In the genomic region with DNA sequence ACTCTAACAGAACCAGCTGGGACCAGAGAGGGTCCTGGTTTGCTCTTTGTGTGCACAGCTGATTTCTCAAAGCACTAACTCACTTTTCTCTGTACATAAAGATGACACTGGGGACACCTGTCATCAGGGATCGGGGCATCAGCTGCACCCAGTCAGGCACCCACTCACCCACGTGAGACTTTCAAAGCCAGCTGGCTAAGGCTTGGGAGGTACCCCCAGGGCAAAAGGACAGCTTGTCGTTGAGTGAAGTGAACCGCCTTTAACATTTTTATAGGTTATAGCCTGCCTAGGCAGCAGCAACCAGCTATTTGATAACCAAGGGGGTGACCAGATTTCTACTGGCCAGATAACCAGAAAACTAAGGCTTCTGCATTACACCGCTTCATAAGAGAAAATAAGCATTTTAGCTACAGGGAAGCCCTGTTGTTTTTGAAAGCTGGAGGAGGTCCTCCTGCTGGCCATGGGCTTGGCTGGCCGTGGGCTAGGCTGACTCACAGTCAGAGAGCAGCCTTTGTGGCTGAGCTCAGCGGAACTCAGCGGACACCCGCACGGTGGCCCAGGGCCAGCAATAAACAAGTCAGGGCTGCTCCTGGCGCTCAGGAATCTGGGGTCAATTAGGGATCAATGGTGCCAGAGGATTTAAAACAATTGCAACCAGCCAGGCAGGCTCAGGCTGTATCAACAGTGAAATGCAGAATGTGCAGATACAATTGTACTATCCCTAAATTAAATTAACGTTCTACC, we compare ENCODE assay signal across 8 cellular contexts. TPM values are rescaled to one million over a fixed set of nuclear protein-coding genes. Genes with fewer than 3 reads are reported as not detected.
DNase-seq lines count a peak whose midpoint lies in the region; ATAC-seq lines count a peak whose summit lies in the region.

No MANE protein-coding gene starts in this region.

- H3K4me1 Mint-ChIP-seq in activated naive CD8-positive, alpha-beta T cell treated with anti-CD3 and anti-CD28 coated beads for 36 hours: peaks cover 28% of the 10 kb centered on the region
- H3K4me1 Mint-ChIP-seq in activated T-helper 17 cell treated with anti-CD3 and anti-CD28 coated beads, Interleukin-2, amount 50 U/mL, for 72 hours: peaks cover 36% of the 10 kb centered on the region

- H3K27ac Mint-ChIP-seq in activated naive CD8-positive, alpha-beta T cell treated with anti-CD3 and anti-CD28 coated beads for 36 hours: no peak overlapping the region
- no peak overlapping the region for H3K27ac Mint-ChIP-seq in activated T-helper 17 cell treated with anti-CD3 and anti-CD28 coated beads, Interleukin-2, amount 50 U/mL, for 72 hours

- H3K4me3 Mint-ChIP-seq in activated naive CD8-positive, alpha-beta T cell treated with anti-CD3 and anti-CD28 coated beads for 36 hours: no peak overlapping the region
- H3K4me3 Mint-ChIP-seq in activated T-helper 17 cell treated with anti-CD3 and anti-CD28 coated beads, Interleukin-2, amount 50 U/mL, for 72 hours: no peak overlapping the region

- ATAC-seq in activated T-helper 17 cell treated with anti-CD3 and anti-CD28 coated beads, Interleukin-2, amount 50 U/mL, for 72 hours (replicated peaks): no peak

- no peaks in the 10 kb centered on the region for H3K27me3 Mint-ChIP-seq in activated naive CD8-positive, alpha-beta T cell treated with anti-CD3 and anti-CD28 coated beads for 36 hours
- H3K27me3 Mint-ChIP-seq in activated T-helper 17 cell treated with anti-CD3 and anti-CD28 coated beads, Interleukin-2, amount 50 U/mL, for 72 hours: no peaks in the 10 kb centered on the region

- no peaks in the 10 kb centered on the region for H3K9me3 Mint-ChIP-seq in activated naive CD8-positive, alpha-beta T cell treated with anti-CD3 and anti-CD28 coated beads for 36 hours
- no peaks in the 10 kb centered on the region for H3K9me3 Mint-ChIP-seq in activated T-helper 17 cell treated with anti-CD3 and anti-CD28 coated beads, Interleukin-2, amount 50 U/mL, for 72 hours

- H3K36me3 Mint-ChIP-seq in activated naive CD8-positive, alpha-beta T cell treated with anti-CD3 and anti-CD28 coated beads for 36 hours: no peaks in the 10 kb centered on the region
- no peaks in the 10 kb centered on the region for H3K36me3 Mint-ChIP-seq in activated T-helper 17 cell treated with anti-CD3 and anti-CD28 coated beads, Interleukin-2, amount 50 U/mL, for 72 hours (ENCODE audit: low read depth)

- DNase-seq in NCI-H2227 (lab: John Stamatoyannopoulos, UW; ENCODE audit: unreplicated experiment) (peak; percentile 4), NCI-H2227 treated with DMSO at 0.1 percent for 48 hours (lab: John Stamatoyannopoulos, UW) (no peak), brain pericyte (ENCODE audit: low read depth, low spot score) (peak; percentile 96), islet precursor cell (peak; percentile 98), stromal cell of bone marrow (ENCODE audit: low read depth) (peak; percentile 83), NCI-H345 (lab: John Stamatoyannopoulos, UW) (no peak)
- DNase-seq in activated naive CD8-positive, alpha-beta T cell treated with anti-CD3 and anti-CD28 coated beads for 36 hours: no peak

RNA-seq across cellular contexts. Expression of a gene that starts 57.1 kb away (rescaled TPM):
- 10 to 100 TPM; 16.4 to 17.4 TPM for total RNA-seq in activated naive CD8-positive, alpha-beta T cell treated with anti-CD3 and anti-CD28 coated beads for 36 hours
- total RNA-seq in activated T-helper 17 cell treated with anti-CD3 and anti-CD28 coated beads, Interleukin-2, amount 50 U/mL, for 72 hours: 10 to 100 TPM; 33.7 to 62.5 TPM

Comparison
In these comparisons a context has a peak if more than half of its experiments do, and no peak if none do; other contexts are left out.
1. DNase-seq: peak in NCI-H2227 (single experiment), brain pericyte (single experiment), islet precursor cell (single experiment) and stromal cell of bone marrow (single experiment); none in NCI-H2227 treated with DMSO at 0.1 percent for 48 hours (single experiment), activated naive CD8-positive, alpha-beta T cell treated with anti-CD3 and anti-CD28 coated beads for 36 hours (single experiment) and NCI-H345 (single experiment).